In the genomic region with DNA sequence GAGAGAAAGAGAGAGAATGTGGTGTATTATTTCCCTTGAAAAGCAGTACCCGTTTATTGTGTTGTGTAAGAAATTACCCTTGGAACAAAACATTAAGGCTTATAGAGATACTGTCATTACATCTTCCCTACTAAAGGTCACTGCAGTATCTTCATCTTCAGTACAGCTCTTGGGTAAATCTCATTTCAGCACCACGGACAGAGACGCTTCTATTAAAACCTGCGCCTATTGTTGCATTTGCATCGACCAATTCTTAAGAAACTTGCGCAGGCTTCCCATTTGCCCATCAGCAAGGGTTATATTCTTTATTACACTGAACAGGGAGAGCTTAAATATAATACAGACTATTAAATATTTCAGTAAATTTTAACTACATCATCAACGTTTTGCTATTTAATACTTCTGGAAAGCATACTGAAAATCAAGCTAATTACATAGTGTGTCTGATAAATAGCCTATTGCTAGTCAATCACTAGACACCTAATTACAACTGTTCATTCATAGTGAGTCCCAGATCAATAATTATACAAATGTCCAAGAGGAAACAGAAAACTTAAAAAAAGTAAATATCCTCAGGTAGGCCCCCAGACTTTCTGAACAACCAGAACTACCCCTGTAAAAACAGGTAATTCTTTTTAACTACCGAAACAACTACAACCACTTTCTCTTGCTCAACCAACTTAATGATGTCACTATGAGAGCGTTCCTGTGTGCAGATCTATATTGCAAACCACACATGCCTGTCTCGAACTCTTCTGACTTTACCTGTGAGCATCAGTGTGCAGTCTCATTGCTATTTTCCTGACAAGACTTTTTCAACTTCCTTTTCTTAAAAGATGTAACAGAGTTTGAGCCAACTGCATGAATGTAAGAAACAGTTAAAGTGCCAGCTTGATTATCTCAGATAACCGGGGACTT, we compare ENCODE assay signal across 8 cellular contexts.
DNase-seq lines count a peak whose midpoint lies in the region; ATAC-seq and TF ChIP-seq lines count a peak whose summit lies in the region.

No MANE protein-coding gene starts in this region.

- H3K9me3 ChIP-seq in H9 (ENCODE audit: control insufficient read depth, low read depth, low read length) = no peaks in the 10 kb centered on the region

- H2BK12ac ChIP-seq in H9 (ENCODE audit: insufficient read length, low read depth, low read length) = no peak overlapping the region

- H3K56ac ChIP-seq in H9 (ENCODE audit: insufficient read length, low read depth, low read length) = no peak overlapping the region

- DNase-seq in ACHN = peak; percentile 79
- no peak for DNase-seq in H9
- DNase-seq in SK-N-DZ (ENCODE audit: low spot score) = peak; percentile 65
- DNase-seq in glomerular endothelial cell (ENCODE audit: extremely low read depth, low read depth, low spot score) = peak; percentile 55
- DNase-seq in CD1c-positive myeloid dendritic cell (ENCODE audit: extremely low spot score) = no peak
- DNase-seq in stimulated activated effector memory CD8-positive, alpha-beta T cell treated with anti-CD3 and anti-CD28 coated beads, Interleukin-12 subunit alpha, Interleukin-12 subunit beta, amount 100 ng/mL, for 72 hours (ENCODE audit: low spot score in 2 of 2) = no peak

- no peak overlapping the region; a peak in 1 of 7 replicates for H3K27ac Mint-ChIP-seq in H9
- no peak overlapping the region for H3K27ac Mint-ChIP-seq in stimulated activated effector memory CD8-positive, alpha-beta T cell treated with anti-CD3 and anti-CD28 coated beads, Interleukin-12 subunit alpha, Interleukin-12 subunit beta, amount 100 ng/mL, for 72 hours

- no peak overlapping the region for H2BK5ac ChIP-seq in H9 (ENCODE audit: insufficient read length, low read length)

- H3K4me3 Mint-ChIP-seq in H9 = peak overlapping the region; percentile 79 to 95
- H3K4me3 Mint-ChIP-seq in stimulated activated effector memory CD8-positive, alpha-beta T cell treated with anti-CD3 and anti-CD28 coated beads, Interleukin-12 subunit alpha, Interleukin-12 subunit beta, amount 100 ng/mL, for 72 hours = no peak overlapping the region

- H3K4me2 ChIP-seq in H9 (ENCODE audit: insufficient read depth, insufficient read length, low read length) = peak overlapping the region; percentile 91

- no peak overlapping the region for H3K27ac ChIP-seq in H9 (ENCODE audit: insufficient read length, low read depth, low read length)

- no peak overlapping the region for H2AFZ ChIP-seq in H9 (ENCODE audit: low read length)

- H3K27me3 Mint-ChIP-seq in H9 (ENCODE audit: low read depth) = peaks cover 48% of the 10 kb centered on the region

- no peak overlapping the region for H2BK120ac ChIP-seq in H9 (ENCODE audit: low read depth, low read length, poor library complexity, severe bottlenecking)

- ATAC-seq in HG02759 (IDR thresholded peaks at IDR 0.05; ENCODE audit: unreplicated experiment) = no peak
- ATAC-seq in HG03520 (IDR thresholded peaks at IDR 0.05; ENCODE audit: unreplicated experiment) = no peak
- ATAC-seq in stimulated activated effector memory CD8-positive, alpha-beta T cell treated with anti-CD3 and anti-CD28 coated beads, Interleukin-12 subunit alpha, Interleukin-12 subunit beta, amount 100 ng/mL, for 72 hours = no peak

- H2BK15ac ChIP-seq in H9 (ENCODE audit: low read depth, low read length) = no peak overlapping the region

- H4K5ac ChIP-seq in H9 (ENCODE audit: insufficient read length, low read depth, low read length) = no peak overlapping the region

- H2AK5ac ChIP-seq in H9 (ENCODE audit: insufficient read length, low read length) = no peak overlapping the region

- H3K4me1 Mint-ChIP-seq in H9 = peaks cover 16 to 27% of the 10 kb centered on the region in 2 experiments
- H3K4me1 Mint-ChIP-seq in stimulated activated effector memory CD8-positive, alpha-beta T cell treated with anti-CD3 and anti-CD28 coated beads, Interleukin-12 subunit alpha, Interleukin-12 subunit beta, amount 100 ng/mL, for 72 hours = no peaks in the 10 kb centered on the region

- no peaks in the 10 kb centered on the region for H3K79me2 ChIP-seq in H9 (ENCODE audit: insufficient read depth, low read length)

- no peak overlapping the region for H3T11ph ChIP-seq in H9 (ENCODE audit: low read length)

- peaks cover 10% of the 10 kb centered on the region; the same call in 1 of the 2 replicates for H3K27me3 ChIP-seq in H9 (ENCODE audit: insufficient read depth, low read length)

- H3K79me1 ChIP-seq in H9 (ENCODE audit: insufficient read depth, low read depth, low read length, poor library complexity, severe bottlenecking) = no peaks in the 10 kb centered on the region

- H3K36me3 Mint-ChIP-seq in H9 (ENCODE audit: insufficient read depth in 1 of 3, low read depth in 3 of 3) = peaks cover 0 to 2% (median 0%) of the 10 kb centered on the region in 3 experiments; a peak in 1 of 7 replicates
- no peaks in the 10 kb centered on the region for H3K36me3 Mint-ChIP-seq in stimulated activated effector memory CD8-positive, alpha-beta T cell treated with anti-CD3 and anti-CD28 coated beads, Interleukin-12 subunit alpha, Interleukin-12 subunit beta, amount 100 ng/mL, for 72 hours

- no peak overlapping the region for H3K14ac ChIP-seq in H9 (ENCODE audit: insufficient read depth, low read length)

- no peak overlapping the region for H3K4ac ChIP-seq in H9 (ENCODE audit: low read depth, low read length)

- H3K9ac ChIP-seq in H9 (ENCODE audit: extremely low read depth, insufficient read length, low read length) = no peak overlapping the region

- no peak overlapping the region for H3K23ac ChIP-seq in H9 (ENCODE audit: insufficient read length, low read depth, low read length)

- no peak overlapping the region for H4K8ac ChIP-seq in H9 (replicated peaks; ENCODE audit: insufficient read length, low read depth, low read length)

- no peaks in the 10 kb centered on the region for H4K20me1 ChIP-seq in H9 (ENCODE audit: control insufficient read depth, insufficient read depth, insufficient read length)

- no peaks in the 10 kb centered on the region for H3K4me1 ChIP-seq in H9 (ENCODE audit: insufficient read depth, low read length)

- no peak overlapping the region for H3K18ac ChIP-seq in H9 (ENCODE audit: insufficient read length, low read depth, low read length)

- WGBS in H9 (ENCODE audit: extremely low coverage, insufficient read length, low lambda C conversion rate) = no CpG with 5 or more reads among the region's 11 CpGs

- in situ Hi-C loops in ACHN (cut with HindIII; ENCODE audit: low pct_ligation_motif_present, low pct_unique_long_range_greater_than_20kb, low sequenced_read_pairs) = no loop called here

- no peaks in the 10 kb centered on the region; a peak in 1 of 5 replicates for H3K9me3 Mint-ChIP-seq in H9
- H3K9me3 Mint-ChIP-seq in stimulated activated effector memory CD8-positive, alpha-beta T cell treated with anti-CD3 and anti-CD28 coated beads, Interleukin-12 subunit alpha, Interleukin-12 subunit beta, amount 100 ng/mL, for 72 hours = peaks cover 5% of the 10 kb centered on the region

- peaks cover 26% of the 10 kb centered on the region for H3K23me2 ChIP-seq in H9 (ENCODE audit: insufficient read length, low read depth, low read length, poor library complexity, severe bottlenecking)

- no peak for TF ChIP-seq CTCF in H9 (conservative IDR thresholded peaks at IDR 0.05)

- H2BK20ac ChIP-seq in H9 (ENCODE audit: low read depth, low read length, poor library complexity, severe bottlenecking) = no peak overlapping the region

- H4K91ac ChIP-seq in H9 (ENCODE audit: insufficient read length, low read depth, low read length) = no peak overlapping the region

Comparison
In these comparisons a context has a peak if more than half of its experiments do, and no peak if none do; other contexts are left out.
1. DNase-seq: peak in ACHN (single experiment), SK-N-DZ (single experiment) and glomerular endothelial cell (single experiment); none in H9 (single experiment), CD1c-positive myeloid dendritic cell (single experiment) and stimulated activated effector memory CD8-positive, alpha-beta T cell treated with anti-CD3 and anti-CD28 coated beads, Interleukin-12 subunit alpha, Interleukin-12 subunit beta, amount 100 ng/mL, for 72 hours (0 of 2).